In genomic region chr12:103177624-103178023, GRCh38 we compare ENCODE assay signal across 28 cellular contexts.
"Had no signal": no experiment of that assay in that cellular context is flagged by ENCODE, and none has a peak within 500 bp of the region (broad histone marks: within the 10 kb centered on the region; RNA-seq: fewer than 3 reads in every experiment).

No MANE protein-coding gene starts in this region.

- H3K36me3 ChIP-seq: left ventricle myocardium inferior, neural progenitor cell, ovary, stomach, thyroid gland, transverse colon, upper lobe of left lung, vagina had no signal

- H3K4me1 ChIP-seq: left ventricle myocardium inferior, stomach, testis, thyroid gland, transverse colon, upper lobe of left lung, vagina had no signal

- H3K27me3 ChIP-seq: neural progenitor cell, ovary, stomach, testis, thyroid gland, transverse colon, upper lobe of left lung, vagina had no signal

- ATAC-seq: left colon; natural killer cell; right cardiac atrium; sciatic nerve; stimulated activated naive B cell treated with anti-CD40 and anti-IgM and Interleukin-4, amounts not matched to agents 10 μg/mL and 1 μg/mL and 100 μg/mL, for 72 hours; stimulated activated naive CD8-positive, alpha-beta T cell treated with anti-CD3 and anti-CD28 coated beads, Interleukin-15, Interleukin-2, amounts not matched to agents 100 U/mL and 50 U/mL, for 24 hours had no signal

- H3K27ac ChIP-seq: left ventricle myocardium inferior, neural progenitor cell, ovary, skin epidermis, stomach, testis, thyroid gland, transverse colon, upper lobe of left lung, vagina had no signal

- H3K27ac Mint-ChIP-seq: immature natural killer cell; mesothelial cell of epicardium; naive B cell; natural killer cell; nephron progenitor cell; neural progenitor cell; progenitor cell of endocrine pancreas; stimulated activated naive B cell treated with anti-CD40 and anti-IgM and Interleukin-4, amounts not matched to agents 10 μg/mL and 1 μg/mL and 100 μg/mL, for 72 hours had no signal

- H3K9ac ChIP-seq: neural progenitor cell had no signal

- H2AFZ ChIP-seq: neural progenitor cell had no signal

- H3K4me3 ChIP-seq: left ventricle myocardium inferior, lung, neural progenitor cell, ovary, skin epidermis, stomach, testis, thyroid gland, transverse colon, upper lobe of left lung, vagina had no signal

- H3K9me3 ChIP-seq: left ventricle myocardium inferior, ovary, stomach, testis, thyroid gland, transverse colon, upper lobe of left lung, vagina had no signal

- H3K4me3 Mint-ChIP-seq: immature natural killer cell; mesothelial cell of epicardium; naive B cell; natural killer cell; nephron progenitor cell; neural progenitor cell; stimulated activated naive B cell treated with anti-CD40 and anti-IgM and Interleukin-4, amounts not matched to agents 10 μg/mL and 1 μg/mL and 100 μg/mL, for 72 hours had no signal

- DNase-seq: immature natural killer cell; kidney; left colon; left ventricle myocardium inferior; mesendoderm; naive B cell; natural killer cell; nephron progenitor cell; ovary; right cardiac atrium; stimulated activated CD4-positive, alpha-beta T cell treated with anti-CD3 and anti-CD28 coated beads, Interleukin-12 subunit alpha, Interleukin-12 subunit beta, amount 100 ng/mL, for 4 hours; stimulated activated CD4-positive, alpha-beta T cell treated with anti-CD3 and anti-CD28 coated beads, Interleukin-15, amount 100 ng/mL, for 24 hours; stimulated activated CD4-positive, alpha-beta T cell treated with anti-CD3 and anti-CD28 coated beads, Interleukin-2, amount 100 ng/mL, for 24 hours; stimulated activated CD4-positive, alpha-beta T cell treated with anti-CD3 and anti-CD28 coated beads, Interleukin-4, amount 100 ng/mL, for 1 hour; stimulated activated naive B cell treated with anti-CD40 and anti-IgM and Interleukin-4, amounts not matched to agents 10 μg/mL and 1 μg/mL and 100 μg/mL, for 72 hours; stimulated activated naive CD8-positive, alpha-beta T cell treated with anti-CD3 and anti-CD28 coated beads, Interleukin-15, Interleukin-2, amounts not matched to agents 100 U/mL and 50 U/mL, for 24 hours; stomach; testis; thyroid gland; transverse colon; upper lobe of left lung had no signal

- H3K9me3 Mint-ChIP-seq: mesothelial cell of epicardium, nephron progenitor cell had no signal

- H3K36me3 Mint-ChIP-seq: immature natural killer cell, mesothelial cell of epicardium, naive B cell, natural killer cell, neural progenitor cell had no signal

- H3K4me2 ChIP-seq: neural progenitor cell had no signal

- H3K4me1 Mint-ChIP-seq: immature natural killer cell, mesothelial cell of epicardium, natural killer cell, nephron progenitor cell had no signal
